Comparison of ENCODE assay signal across 7 cellular contexts in the genomic region with DNA sequence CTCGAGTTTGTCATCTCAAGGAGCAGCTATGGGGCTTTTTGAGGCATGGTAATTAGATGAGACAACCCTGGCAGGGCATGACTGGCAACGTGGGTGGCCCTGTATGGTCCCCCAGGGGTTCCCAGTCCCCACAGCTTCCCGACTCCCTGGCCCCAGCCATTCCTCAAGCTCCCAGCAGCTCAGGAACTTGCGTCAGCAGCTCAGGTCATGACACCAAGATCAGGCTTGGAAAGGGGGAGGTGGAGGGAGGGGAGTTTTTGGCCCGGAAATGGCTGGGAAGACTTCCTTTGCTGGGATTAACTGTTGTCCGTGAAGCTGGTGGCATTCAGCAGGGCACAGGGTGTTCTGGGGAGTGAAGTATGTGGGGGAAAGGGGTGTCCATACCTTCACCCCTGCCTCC. TPM values are rescaled to one million over a fixed set of nuclear protein-coding genes. Genes with fewer than 3 reads are reported as not detected.
A peak's percentile ranks its signal among the peaks of the same experiment; 100 is the strongest.
DNase-seq lines count a peak whose midpoint lies in the region; TF ChIP-seq lines count a peak whose summit lies in the region.
"Had no signal": no experiment of that assay in that cellular context is flagged by ENCODE, and none has a peak within 500 bp of the region (broad histone marks: within the 10 kb centered on the region; RNA-seq: fewer than 3 reads in every experiment).

No MANE protein-coding gene starts in this region.

- H3K36me3 ChIP-seq in HEK293 (ENCODE audit: control insufficient read depth in 2 of 2, insufficient read depth in 1 of 2, low read length in 2 of 2) (peaks cover 0 to 5% of the 10 kb centered on the region in 2 experiments; a peak in 2 of 3 replicates), ovary (no peaks in the 10 kb centered on the region)

- TF ChIP-seq EP300 in ovary (IDR thresholded peaks at IDR 0.05): no peak

- H3K4me3 ChIP-seq in HEK293 (ENCODE audit: low read depth, low read length) (no peak overlapping the region), ovary (no peak overlapping the region)

- 15 to 17% (median 15%) methylated on average over 6 of the region's 6 CpGs for WGBS in ovary, 3 donors

- TF ChIP-seq CTCF in HEK293 (tag by site-specific recombination; IDR thresholded peaks at IDR 0.05) (no peak), ovary (IDR thresholded peaks at IDR 0.05) (no peak)

- H3K27ac ChIP-seq in HEK293 (ENCODE audit: extremely low read depth, low read depth, low read length) (no peak overlapping the region), ovary (peak overlapping the region in 1 of 2 donors; percentile 11)

- H3K4me1 ChIP-seq in HEK293 (ENCODE audit: control insufficient read depth, insufficient read depth, low read length) (no peaks in the 10 kb centered on the region), ovary (ENCODE audit: insufficient read depth) (peaks cover 12% of the 10 kb centered on the region)

- DNase-seq in fibroblast of gingiva (ENCODE audit: low read depth) (peak; percentile 47), ovary (peak; percentile 49 to 75 (median 70)), NCI-H1694 (lab: John Stamatoyannopoulos, UW) (no peak), SIG-M5 treated with dmso at 0.1 percent for 504 hours (lab: John Stamatoyannopoulos, UW; ENCODE audit: unreplicated experiment) (no peak), kidney tubule cell (ENCODE audit: low spot score) (no peak)
- DNase-seq: DMS153 had no signal

- H3K9me3 ChIP-seq in HEK293 (ENCODE audit: control insufficient read depth, insufficient read depth, low read depth, low read length) (no peaks in the 10 kb centered on the region), ovary (no peaks in the 10 kb centered on the region)

- no peak for TF ChIP-seq POLR2A in ovary (IDR thresholded peaks at IDR 0.05)

- POLR2A ChIA-PET in HEK293 (lab: Yijun Ruan, JAX): interaction anchor here (0.5 to 1.5 kb wide), 4 partner anchors 9 to 111 kb away, joined by 3 to 7 read pairs (median 4); a partner anchor contains a TSS

- CTCF ChIA-PET in HEK293 (lab: Yijun Ruan, JAX): interaction anchor here (0.6 to 3.3 kb wide), 16 partner anchors 9 to 219 kb away, joined by 3 to 20 read pairs (median 4); a partner anchor contains a TSS

- no peaks in the 10 kb centered on the region for H3K27me3 ChIP-seq in ovary

- intact Hi-C loops in ovary (cut with DNase I): loop anchor here in 1 of 4 donors (5.0 kb wide), 1 partner anchor 97 kb away; no protein-coding TSS in a partner anchor

TF ChIP-seq in HEK293, 187 proteins besides CTCF, POLR2A, EP300 and RAD21:
- TF ChIP-seq, protein P1, sequence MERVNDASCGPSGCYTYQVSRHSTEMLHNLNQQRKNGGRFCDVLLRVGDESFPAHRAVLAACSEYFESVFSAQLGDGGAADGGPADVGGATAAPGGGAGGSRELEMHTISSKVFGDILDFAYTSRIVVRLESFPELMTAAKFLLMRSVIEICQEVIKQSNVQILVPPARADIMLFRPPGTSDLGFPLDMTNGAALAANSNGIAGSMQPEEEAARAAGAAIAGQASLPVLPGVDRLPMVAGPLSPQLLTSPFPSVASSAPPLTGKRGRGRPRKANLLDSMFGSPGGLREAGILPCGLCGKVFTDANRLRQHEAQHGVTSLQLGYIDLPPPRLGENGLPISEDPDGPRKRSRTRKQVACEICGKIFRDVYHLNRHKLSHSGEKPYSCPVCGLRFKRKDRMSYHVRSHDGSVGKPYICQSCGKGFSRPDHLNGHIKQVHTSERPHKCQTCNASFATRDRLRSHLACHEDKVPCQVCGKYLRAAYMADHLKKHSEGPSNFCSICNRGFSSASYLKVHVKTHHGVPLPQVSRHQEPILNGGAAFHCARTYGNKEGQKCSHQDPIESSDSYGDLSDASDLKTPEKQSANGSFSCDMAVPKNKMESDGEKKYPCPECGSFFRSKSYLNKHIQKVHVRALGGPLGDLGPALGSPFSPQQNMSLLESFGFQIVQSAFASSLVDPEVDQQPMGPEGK (tag by site-specific recombination; IDR thresholded peaks at IDR 0.05): 0 out of 2 replicates have a peak, but pooled peaks have one; percentile 8
- TF ChIP-seq, protein P2, sequence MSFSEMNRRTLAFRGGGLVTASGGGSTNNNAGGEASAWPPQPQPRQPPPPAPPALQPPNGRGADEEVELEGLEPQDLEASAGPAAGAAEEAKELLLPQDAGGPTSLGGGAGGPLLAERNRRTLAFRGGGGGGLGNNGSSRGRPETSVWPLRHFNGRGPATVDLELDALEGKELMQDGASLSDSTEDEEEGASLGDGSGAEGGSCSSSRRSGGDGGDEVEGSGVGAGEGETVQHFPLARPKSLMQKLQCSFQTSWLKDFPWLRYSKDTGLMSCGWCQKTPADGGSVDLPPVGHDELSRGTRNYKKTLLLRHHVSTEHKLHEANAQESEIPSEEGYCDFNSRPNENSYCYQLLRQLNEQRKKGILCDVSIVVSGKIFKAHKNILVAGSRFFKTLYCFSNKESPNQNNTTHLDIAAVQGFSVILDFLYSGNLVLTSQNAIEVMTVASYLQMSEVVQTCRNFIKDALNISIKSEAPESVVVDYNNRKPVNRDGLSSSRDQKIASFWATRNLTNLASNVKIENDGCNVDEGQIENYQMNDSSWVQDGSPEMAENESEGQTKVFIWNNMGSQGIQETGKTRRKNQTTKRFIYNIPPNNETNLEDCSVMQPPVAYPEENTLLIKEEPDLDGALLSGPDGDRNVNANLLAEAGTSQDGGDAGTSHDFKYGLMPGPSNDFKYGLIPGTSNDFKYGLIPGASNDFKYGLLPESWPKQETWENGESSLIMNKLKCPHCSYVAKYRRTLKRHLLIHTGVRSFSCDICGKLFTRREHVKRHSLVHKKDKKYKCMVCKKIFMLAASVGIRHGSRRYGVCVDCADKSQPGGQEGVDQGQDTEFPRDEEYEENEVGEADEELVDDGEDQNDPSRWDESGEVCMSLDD (tag by site-specific recombination; IDR thresholded peaks at IDR 0.05): no peak
- TF ChIP-seq ZIC2 (tag by site-specific recombination; IDR thresholded peaks at IDR 0.05) (peak; percentile 65), ZNF561 (tag by site-specific recombination; IDR thresholded peaks at IDR 0.05; ENCODE audit: borderline replicate concordance) (no peak), SCRT2 (tag by site-specific recombination; IDR thresholded peaks at IDR 0.05) (no peak), GLIS1 (tag by site-specific recombination; IDR thresholded peaks at IDR 0.05) (peak; percentile 72)
TF ChIP-seq in HEK293: peak in this region for 3.

RNA-seq across cellular contexts. Expression of a gene that starts 10.4 kb away (rescaled TPM):
- 10 to 100 TPM in 3 of 7 donors, 1 to 10 TPM in 3, under 1 TPM in 1; 0.83 to 15.1 (median 6.3) TPM for total RNA-seq in ovary
- 10 to 100 TPM in 1 of 2 donors, 1 to 10 TPM in 1; 4.9 to 10.3 TPM for polyA plus RNA-seq in ovary

RNA-seq across cellular contexts. Expression of a gene that starts 11.6 kb away (rescaled TPM):
- total RNA-seq in ovary: not detected
- polyA plus RNA-seq in ovary: not detected

RNA-seq across cellular contexts. Expression of a gene that starts 31.7 kb away (rescaled TPM):
- total RNA-seq in ovary: 1 to 10 TPM in 1 of 7 donors, under 1 TPM in 4, not detected in 2; 0.22 to 2.5 (median 0.36) TPM
- polyA plus RNA-seq in ovary: 1 to 10 TPM in 1 of 2 donors, under 1 TPM in 1; 0.62 to 3.0 TPM

RNA-seq across cellular contexts. Expression of a gene that starts 31.7 kb away (rescaled TPM):
- 10 to 100 TPM; 10.1 to 21.9 (median 18.7) TPM for total RNA-seq in ovary
- 10 to 100 TPM; 17.3 to 26.1 TPM for polyA plus RNA-seq in ovary

RNA-seq across cellular contexts. Expression of a gene that starts 32.8 kb away (rescaled TPM):
- total RNA-seq in ovary: 10 to 100 TPM; 25.4 to 57.3 (median 41.1) TPM
- 10 to 100 TPM; 33.6 to 66.0 TPM for polyA plus RNA-seq in ovary

Comparison
In these comparisons a context has a peak if more than half of its experiments do, and no peak if none do; other contexts are left out.
1. DNase-seq: peak in fibroblast of gingiva (single experiment) and ovary (5 of 5); none in NCI-H1694 (single experiment), SIG-M5 treated with dmso at 0.1 percent for 504 hours (single experiment) and kidney tubule cell (single experiment).